1 cellular context compared by ENCODE assay signal in the genomic region with DNA sequence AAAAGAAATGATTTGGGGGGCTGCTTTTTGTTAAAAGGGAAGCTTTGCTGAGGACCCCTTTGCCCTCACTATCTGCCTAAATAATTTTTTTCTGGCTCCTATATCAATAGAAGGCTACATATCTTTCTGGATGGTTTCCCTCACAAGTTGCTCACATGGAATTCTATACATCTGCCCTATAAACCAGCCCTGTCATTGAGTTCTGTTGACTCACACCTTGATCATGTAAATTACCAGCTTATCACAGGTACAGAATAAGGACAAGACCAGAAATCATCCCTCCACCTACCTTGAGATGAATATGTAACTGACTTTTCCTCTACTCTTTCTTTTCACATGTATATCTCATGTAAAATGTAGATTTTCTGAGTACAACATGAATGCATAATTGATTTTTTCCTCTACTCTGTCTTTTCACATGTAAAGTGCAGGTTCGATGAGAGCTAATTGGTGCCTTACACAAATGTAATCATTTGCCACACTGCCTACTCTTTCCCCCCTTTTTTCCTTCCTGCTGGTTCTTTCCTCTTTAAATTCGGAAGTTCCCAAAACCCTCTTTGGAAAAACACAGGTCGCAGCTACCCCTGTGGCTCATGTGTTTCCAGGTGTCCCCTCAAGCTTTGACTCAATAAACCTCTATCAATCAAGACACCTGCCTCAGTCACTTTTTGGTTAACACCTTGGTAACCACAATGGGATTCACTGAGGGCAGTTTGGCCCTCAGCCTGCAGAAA.
TF ChIP-seq lines count a peak whose summit lies in the region.

No MANE protein-coding gene starts in this region.

TF ChIP-seq in K562, 482 proteins besides CTCF, POLR2A, EP300 and RAD21:
- TF ChIP-seq DDX20 (tag; IDR thresholded peaks at IDR 0.05; ENCODE audit: low read depth) (no peak), CHCHD3 (CRISPR knock-in tag; IDR thresholded peaks at IDR 0.05) (no peak), ZNF217 (CRISPR knock-in tag; IDR thresholded peaks at IDR 0.05) (no peak), FOXJ2 (tag; IDR thresholded peaks at IDR 0.05) (no peak), ZNF212 (CRISPR knock-in tag; IDR thresholded peaks at IDR 0.05) (no peak), ZNF551 (CRISPR knock-in tag; IDR thresholded peaks at IDR 0.05) (no peak), GTF3C2 (IDR thresholded peaks at IDR 0.05; ENCODE audit: borderline replicate concordance, extremely low read depth, insufficient read length) (no peak)
